In genomic region chr12:15928345-15928744, GRCh38 we compare ENCODE assay signal across 13 cellular contexts. TPM values are rescaled to one million over a fixed set of nuclear protein-coding genes. Genes with fewer than 3 reads are reported as not detected.
DNase-seq lines count a peak whose midpoint lies in the region; ATAC-seq, FAIRE-seq and TF ChIP-seq lines count a peak whose summit lies in the region.
"Had no signal": no experiment of that assay in that cellular context is flagged by ENCODE, and none has a peak within 500 bp of the region (broad histone marks: within the 10 kb centered on the region; RNA-seq: fewer than 3 reads in every experiment).

No MANE protein-coding gene starts in this region.

- BruUV-seq in PC-9 (replicated peaks; lab: Mats Ljungman, UMichigan) = no TSS peak

- H3K27ac Mint-ChIP-seq in stimulated activated naive CD8-positive, alpha-beta T cell treated with anti-CD3 and anti-CD28 coated beads, Interleukin-15, amount 100 ng/mL, for 72 hours = no peak overlapping the region
- H3K27ac Mint-ChIP-seq: GM23338 had no signal

- peak; percentile 66 for DNase-seq in GM04504 (ENCODE audit: low read depth)
- DNase-seq in RKO (ENCODE audit: low spot score) = peak; percentile 79
- DNase-seq in epithelial cell of proximal tubule (ENCODE audit: low read depth) = peak; percentile 85
- DNase-seq in pancreas = no peak
- no peak for DNase-seq in PC-9
- DNase-seq in activated naive CD4-positive, alpha-beta T cell treated with anti-CD3 and anti-CD28 coated beads, Interleukin-2, amount 50 U/mL, for 16 hours = no peak
- no peak for DNase-seq in stimulated activated naive CD8-positive, alpha-beta T cell treated with anti-CD3 and anti-CD28 coated beads, Interleukin-15, amount 100 ng/mL, for 72 hours
- DNase-seq: Calu3, lower lobe of right lung, NCI-H1436 treated with DMSO at 0.1 percent for 48 hours had no signal

- H3K9me3 ChIP-seq in pancreas = no peaks in the 10 kb centered on the region
- no peaks in the 10 kb centered on the region for H3K9me3 ChIP-seq in PC-9 (ENCODE audit: insufficient read depth, low read depth)
- H3K9me3 ChIP-seq: lower lobe of right lung had no signal

- no peak overlapping the region for H2AFZ ChIP-seq in PC-9
- H2AFZ ChIP-seq: GM23338 had no signal

- no peak for FAIRE-seq in pancreas (lab: Jason Lieb, UNC)

- H3K9me2 ChIP-seq in PC-9 (ENCODE audit: insufficient read depth) = no peaks in the 10 kb centered on the region

- H3F3A ChIP-seq in PC-9 (ENCODE audit: insufficient read depth, low read depth) = no peaks in the 10 kb centered on the region

- H3K4me3 ChIP-seq in epithelial cell of proximal tubule (ENCODE audit: low read depth, low read length) (no peak overlapping the region), pancreas (no peak overlapping the region), PC-9 (no peak overlapping the region)
- H3K4me3 ChIP-seq: GM23338, lower lobe of right lung had no signal

- H3K4me1 ChIP-seq in pancreas (peaks cover 0 to 12% (median 0%) of the 10 kb centered on the region in 3 donors), PC-9 (replicated peaks; ENCODE audit: insufficient read depth) (0 out of 2 replicates have a peak, but pooled peaks cover 11% of the 10 kb centered on the region)
- H3K4me1 ChIP-seq: lower lobe of right lung had no signal

- peaks cover 7% of the 10 kb centered on the region for H3K4me1 Mint-ChIP-seq in stimulated activated naive CD8-positive, alpha-beta T cell treated with anti-CD3 and anti-CD28 coated beads, Interleukin-15, amount 100 ng/mL, for 72 hours

- TF ChIP-seq CTCF in epithelial cell of proximal tubule (conservative IDR thresholded peaks at IDR 0.05; ENCODE audit: low read depth, low read length) = no peak
- TF ChIP-seq CTCF in pancreas (IDR thresholded peaks at IDR 0.05) = no peak
- no peak for TF ChIP-seq CTCF in PC-9 (conservative IDR thresholded peaks at IDR 0.05)

- H3K27me3 ChIP-seq in pancreas = no peaks in the 10 kb centered on the region
- no peaks in the 10 kb centered on the region for H3K27me3 ChIP-seq in PC-9 (ENCODE audit: insufficient read depth, low read depth)

- POLR2A ChIA-PET in PC-9 (lab: Charles Lee; ENCODE audit: unreplicated experiment) = no interaction called here

- no peak overlapping the region for H3K4me2 ChIP-seq in PC-9
- H3K4me2 ChIP-seq: GM23338 had no signal

- WGBS in pancreas, 2 donors = 43 to 44% methylated on average over 2 of the region's 2 CpGs

- no peaks in the 10 kb centered on the region for H3K36me3 ChIP-seq in pancreas
- H3K36me3 ChIP-seq in PC-9 (ENCODE audit: low read depth) = no peaks in the 10 kb centered on the region
- H3K36me3 ChIP-seq: lower lobe of right lung had no signal

- H3K27ac ChIP-seq in pancreas = no peak overlapping the region
- H3K27ac ChIP-seq in PC-9 = no peak overlapping the region
- H3K27ac ChIP-seq: lower lobe of right lung had no signal

- H4K20me1 ChIP-seq in PC-9 (ENCODE audit: insufficient read depth) = no peaks in the 10 kb centered on the region

- H3K27me3 Mint-ChIP-seq in stimulated activated naive CD8-positive, alpha-beta T cell treated with anti-CD3 and anti-CD28 coated beads, Interleukin-15, amount 100 ng/mL, for 72 hours = no peaks in the 10 kb centered on the region

- H3K9me3 Mint-ChIP-seq in stimulated activated naive CD8-positive, alpha-beta T cell treated with anti-CD3 and anti-CD28 coated beads, Interleukin-15, amount 100 ng/mL, for 72 hours = peaks cover 0 to 12% of the 10 kb centered on the region in 2 donors
- H3K9me3 Mint-ChIP-seq: GM23338 had no signal

- H3K79me2 ChIP-seq in PC-9 (ENCODE audit: low read depth) = peaks cover 9% of the 10 kb centered on the region; the same call in 1 of the 2 replicates

- CTCF ChIA-PET in PC-9 (lab: Charles Lee) = no interaction called here

- ATAC-seq in pancreas (peak; percentile 59 to 73 (median 69)), GM18505 (IDR thresholded peaks at IDR 0.05; ENCODE audit: unreplicated experiment) (no peak)
- no peak for ATAC-seq in stimulated activated naive CD8-positive, alpha-beta T cell treated with anti-CD3 and anti-CD28 coated beads, Interleukin-15, amount 100 ng/mL, for 72 hours
- ATAC-seq: activated CD4-positive, CD25-positive, alpha-beta regulatory T cell treated with anti-CD3 and anti-CD28 coated beads, Interleukin-2, amount 50 U/mL, for 24 hours; lower lobe of right lung had no signal

- no peak overlapping the region for H3K4me3 Mint-ChIP-seq in stimulated activated naive CD8-positive, alpha-beta T cell treated with anti-CD3 and anti-CD28 coated beads, Interleukin-15, amount 100 ng/mL, for 72 hours
- H3K4me3 Mint-ChIP-seq: GM23338 had no signal

- intact Hi-C loops in pancreas (cut with DNase I) (no loop called here), PC-9 (cut with micrococcal nuclease; ENCODE audit: unreplicated experiment) (no loop called here)

- TF ChIP-seq POLR2A in GM18505 (IDR thresholded peaks at IDR 0.05; ENCODE audit: borderline replicate concordance, extremely low read depth, insufficient read depth, insufficient read length) = no peak

RNA-seq across cellular contexts. Expression of gene DERA, which starts 17.2 kb away (rescaled TPM):
- total RNA-seq in epithelial cell of proximal tubule (52.6 and 76.0 TPM in 2 replicates), pancreas (10 to 100 TPM; 15.3 to 19.4 (median 16.3) TPM), PC-9 (2021) (67.3 and 67.6 TPM in 2 replicates)
- polyA plus RNA-seq in pancreas = 10 to 100 TPM; 10.5 to 22.4 TPM

RNA-seq across cellular contexts. Expression of gene STRAP, which starts 46.2 kb away (rescaled TPM):
- total RNA-seq in epithelial cell of proximal tubule (163 and 196 TPM in 2 replicates), pancreas (10 to 100 TPM; 36.1 to 48.7 (median 44.1) TPM), PC-9 (2021) (164 and 205 TPM in 2 replicates)
- polyA plus RNA-seq in pancreas = 10 to 100 TPM; 45.0 to 52.2 TPM

Comparison
In these comparisons a context has a peak if more than half of its experiments do, and no peak if none do; other contexts are left out.
1. DNase-seq: peak in GM04504 (single experiment), RKO (single experiment) and epithelial cell of proximal tubule (single experiment); none in pancreas (0 of 6), PC-9 (0 of 2), activated naive CD4-positive, alpha-beta T cell treated with anti-CD3 and anti-CD28 coated beads, Interleukin-2, amount 50 U/mL, for 16 hours (single experiment) and stimulated activated naive CD8-positive, alpha-beta T cell treated with anti-CD3 and anti-CD28 coated beads, Interleukin-15, amount 100 ng/mL, for 72 hours (0 of 2).
2. ATAC-seq: peak in pancreas (4 of 4); none in GM18505 (single experiment) and stimulated activated naive CD8-positive, alpha-beta T cell treated with anti-CD3 and anti-CD28 coated beads, Interleukin-15, amount 100 ng/mL, for 72 hours (single experiment).